ENCODE assay signal across 9 cellular contexts in the genomic region with DNA sequence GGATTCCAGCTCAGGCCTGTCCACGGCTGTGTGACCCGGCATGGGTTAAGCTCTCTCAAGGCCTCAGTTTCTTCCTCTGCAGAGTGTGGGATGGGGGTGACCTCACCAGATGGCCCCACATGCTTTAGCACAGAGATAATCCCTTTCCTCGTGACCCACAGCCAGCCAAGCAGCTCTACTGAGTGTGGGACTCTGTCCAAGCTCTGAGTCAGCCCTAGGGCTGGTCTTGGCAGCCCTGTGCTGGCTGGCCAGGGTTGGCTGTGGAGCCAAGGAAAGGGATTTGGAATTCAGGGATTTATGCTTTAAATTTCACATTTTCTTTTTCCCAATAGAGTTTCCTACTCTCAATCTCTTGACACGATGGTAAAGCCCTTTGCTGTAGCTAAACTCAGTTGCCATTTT. TPM values are rescaled to one million over a fixed set of nuclear protein-coding genes. Genes with fewer than 3 reads are reported as not detected.
A peak's percentile ranks its signal among the peaks of the same experiment; 100 is the strongest.
DNase-seq lines count a peak whose midpoint lies in the region; ATAC-seq and TF ChIP-seq lines count a peak whose summit lies in the region.
"Had no signal": no experiment of that assay in that cellular context is flagged by ENCODE, and none has a peak within 500 bp of the region (broad histone marks: within the 10 kb centered on the region; RNA-seq: fewer than 3 reads in every experiment).

No MANE protein-coding gene starts in this region.

- ATAC-seq in SK-N-SH treated with all-trans-retinoic acid at 6 μM for 48 hours (peak; percentile 95), foreskin keratinocyte (peak; percentile 94), WTC11 (no peak), HG02763 (IDR thresholded peaks at IDR 0.05; ENCODE audit: unreplicated experiment) (no peak), HG02571 (IDR thresholded peaks at IDR 0.05; ENCODE audit: unreplicated experiment) (no peak)

- TF ChIP-seq CTCF in Calu3 (IDR thresholded peaks at IDR 0.05; ENCODE audit: unreplicated experiment) (no peak), foreskin keratinocyte (conservative IDR thresholded peaks at IDR 0.05) (no peak), ovary (IDR thresholded peaks at IDR 0.05) (no peak), WTC11 (IDR thresholded peaks at IDR 0.05) (no peak), GM10266 (IDR thresholded peaks at IDR 0.05; ENCODE audit: control insufficient read depth, insufficient read depth, low read depth, missing control alignments) (no peak)

- peak; percentile 66 for DNase-seq in Calu3
- DNase-seq in foreskin keratinocyte = peak; percentile 60 to 79
- peak; percentile 88 to 93 (median 92) for DNase-seq in ovary
- DNase-seq in WTC11 (ENCODE audit: low spot score) = no peak
- no peak for DNase-seq in GM10266 (ENCODE audit: extremely low spot score)

- H3K4me1 ChIP-seq in foreskin keratinocyte = peaks cover 4% of the 10 kb centered on the region
- peaks cover 26% of the 10 kb centered on the region for H3K4me1 ChIP-seq in ovary (ENCODE audit: insufficient read depth)

- no peaks in the 10 kb centered on the region for H3K9me3 Mint-ChIP-seq in Calu3 (ENCODE audit: low read depth, unreplicated experiment)
- H3K9me3 Mint-ChIP-seq in WTC11 = peaks cover 5% of the 10 kb centered on the region
- H3K9me3 Mint-ChIP-seq: activated naive CD4-positive, alpha-beta T cell treated with anti-CD3 and anti-CD28 coated beads, Interleukin-2, amount 50 U/mL, for 24 hours had no signal

- H3K27me3 ChIP-seq in foreskin keratinocyte = peaks cover 4% of the 10 kb centered on the region
- no peaks in the 10 kb centered on the region for H3K27me3 ChIP-seq in ovary

- no peak for TF ChIP-seq EP300 in ovary (IDR thresholded peaks at IDR 0.05)

- no peaks in the 10 kb centered on the region for H3K36me3 ChIP-seq in ovary

- BruUV-seq in Calu3 (replicated peaks; lab: Mats Ljungman, UMichigan) = no TSS peak

- H3K4me1 Mint-ChIP-seq in Calu3 (ENCODE audit: low read depth, unreplicated experiment) = no peaks in the 10 kb centered on the region
- H3K4me1 Mint-ChIP-seq in WTC11 = no peaks in the 10 kb centered on the region

- no peak overlapping the region for H3K27ac Mint-ChIP-seq in Calu3 (ENCODE audit: unreplicated experiment)
- H3K27ac Mint-ChIP-seq in WTC11 = no peak overlapping the region
- H3K27ac Mint-ChIP-seq: activated naive CD4-positive, alpha-beta T cell treated with anti-CD3 and anti-CD28 coated beads, Interleukin-2, amount 50 U/mL, for 24 hours had no signal

- intact Hi-C loops in Calu3 (cut with micrococcal nuclease; ENCODE audit: unreplicated experiment) = no loop called here
- intact Hi-C loops in ovary (cut with DNase I) = no loop called here

- H3K4me3 Mint-ChIP-seq in Calu3 (ENCODE audit: low read depth, unreplicated experiment) = no peak overlapping the region
- no peak overlapping the region for H3K4me3 Mint-ChIP-seq in WTC11
- H3K4me3 Mint-ChIP-seq: activated naive CD4-positive, alpha-beta T cell treated with anti-CD3 and anti-CD28 coated beads, Interleukin-2, amount 50 U/mL, for 24 hours had no signal

- H3K36me3 Mint-ChIP-seq in Calu3 (ENCODE audit: insufficient read depth, unreplicated experiment) = no peaks in the 10 kb centered on the region
- H3K36me3 Mint-ChIP-seq in WTC11 = no peaks in the 10 kb centered on the region

- CTCF ChIA-PET in Calu3 (lab: Charles Lee) (interaction anchor here (1.5 kb wide), 1 partner anchor 11 kb away, joined by 4 read pairs; no protein-coding TSS in a partner anchor), WTC11 (lab: Charles Lee) (no interaction called here)

- no peaks in the 10 kb centered on the region for H3K9me3 ChIP-seq in ovary

- H3K4me3 ChIP-seq in ovary = no peak overlapping the region

- POLR2A ChIA-PET in WTC11 (lab: Charles Lee) = no interaction called here

- TF ChIP-seq POLR2A in ovary (IDR thresholded peaks at IDR 0.05) = no peak

- H3K27me3 Mint-ChIP-seq in Calu3 (ENCODE audit: unreplicated experiment) (no peaks in the 10 kb centered on the region), WTC11 (ENCODE audit: low read depth) (peaks cover 4% of the 10 kb centered on the region; the same call in 1 of the 2 replicates)
- H3K27me3 Mint-ChIP-seq: activated naive CD4-positive, alpha-beta T cell treated with anti-CD3 and anti-CD28 coated beads, Interleukin-2, amount 50 U/mL, for 24 hours had no signal

- 4 to 8% (median 5%) methylated on average over 4 of the region's 4 CpGs for WGBS in ovary, 3 donors

- H3K27ac ChIP-seq in foreskin keratinocyte = no peak overlapping the region
- H3K27ac ChIP-seq in ovary = peak overlapping the region; percentile 23 to 66

TF ChIP-seq in SK-N-SH treated with all-trans-retinoic acid at 6 μM for 48 hours, 23 proteins besides CTCF, POLR2A, EP300 and RAD21 (continues in another document):
- TF ChIP-seq, protein P1, sequence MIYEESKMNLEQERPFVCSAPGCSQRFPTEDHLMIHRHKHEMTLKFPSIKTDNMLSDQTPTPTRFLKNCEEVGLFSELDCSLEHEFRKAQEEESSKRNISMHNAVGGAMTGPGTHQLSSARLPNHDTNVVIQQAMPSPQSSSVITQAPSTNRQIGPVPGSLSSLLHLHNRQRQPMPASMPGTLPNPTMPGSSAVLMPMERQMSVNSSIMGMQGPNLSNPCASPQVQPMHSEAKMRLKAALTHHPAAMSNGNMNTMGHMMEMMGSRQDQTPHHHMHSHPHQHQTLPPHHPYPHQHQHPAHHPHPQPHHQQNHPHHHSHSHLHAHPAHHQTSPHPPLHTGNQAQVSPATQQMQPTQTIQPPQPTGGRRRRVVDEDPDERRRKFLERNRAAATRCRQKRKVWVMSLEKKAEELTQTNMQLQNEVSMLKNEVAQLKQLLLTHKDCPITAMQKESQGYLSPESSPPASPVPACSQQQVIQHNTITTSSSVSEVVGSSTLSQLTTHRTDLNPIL (CRISPR knock-in tag; IDR thresholded peaks at IDR 0.05; ENCODE audit: low read depth) = no peak
- TF ChIP-seq, protein P2, sequence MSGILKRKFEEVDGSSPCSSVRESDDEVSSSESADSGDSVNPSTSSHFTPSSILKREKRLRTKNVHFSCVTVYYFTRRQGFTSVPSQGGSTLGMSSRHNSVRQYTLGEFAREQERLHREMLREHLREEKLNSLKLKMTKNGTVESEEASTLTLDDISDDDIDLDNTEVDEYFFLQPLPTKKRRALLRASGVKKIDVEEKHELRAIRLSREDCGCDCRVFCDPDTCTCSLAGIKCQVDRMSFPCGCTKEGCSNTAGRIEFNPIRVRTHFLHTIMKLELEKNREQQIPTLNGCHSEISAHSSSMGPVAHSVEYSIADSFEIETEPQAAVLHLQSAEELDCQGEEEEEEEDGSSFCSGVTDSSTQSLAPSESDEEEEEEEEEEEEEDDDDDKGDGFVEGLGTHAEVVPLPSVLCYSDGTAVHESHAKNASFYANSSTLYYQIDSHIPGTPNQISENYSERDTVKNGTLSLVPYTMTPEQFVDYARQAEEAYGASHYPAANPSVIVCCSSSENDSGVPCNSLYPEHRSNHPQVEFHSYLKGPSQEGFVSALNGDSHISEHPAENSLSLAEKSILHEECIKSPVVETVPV (CRISPR knock-in tag; IDR thresholded peaks at IDR 0.05) = no peak
- no peak for TF ChIP-seq ESRRG (CRISPR knock-in tag; IDR thresholded peaks at IDR 0.05)
- no peak for TF ChIP-seq GLIS3 (CRISPR knock-in tag; IDR thresholded peaks at IDR 0.05)
- no peak for TF ChIP-seq TCF4 (CRISPR knock-in tag; IDR thresholded peaks at IDR 0.05; ENCODE audit: borderline replicate concordance)
- TF ChIP-seq SNAI2 (CRISPR knock-in tag; IDR thresholded peaks at IDR 0.05) = no peak
- TF ChIP-seq ZFP30 (CRISPR knock-in tag; IDR thresholded peaks at IDR 0.05) = no peak

TF ChIP-seq in WTC11, 78 proteins besides CTCF, POLR2A, EP300 and RAD21 (continues in another document):
- TF ChIP-seq CREB1 (CRISPR knock-in tag; IDR thresholded peaks at IDR 0.05) = no peak
- TF ChIP-seq SOX15 (CRISPR knock-in tag; IDR thresholded peaks at IDR 0.05) = no peak
- TF ChIP-seq PRRX2 (CRISPR knock-in tag; IDR thresholded peaks at IDR 0.05) = no peak
- TF ChIP-seq, protein P3, sequence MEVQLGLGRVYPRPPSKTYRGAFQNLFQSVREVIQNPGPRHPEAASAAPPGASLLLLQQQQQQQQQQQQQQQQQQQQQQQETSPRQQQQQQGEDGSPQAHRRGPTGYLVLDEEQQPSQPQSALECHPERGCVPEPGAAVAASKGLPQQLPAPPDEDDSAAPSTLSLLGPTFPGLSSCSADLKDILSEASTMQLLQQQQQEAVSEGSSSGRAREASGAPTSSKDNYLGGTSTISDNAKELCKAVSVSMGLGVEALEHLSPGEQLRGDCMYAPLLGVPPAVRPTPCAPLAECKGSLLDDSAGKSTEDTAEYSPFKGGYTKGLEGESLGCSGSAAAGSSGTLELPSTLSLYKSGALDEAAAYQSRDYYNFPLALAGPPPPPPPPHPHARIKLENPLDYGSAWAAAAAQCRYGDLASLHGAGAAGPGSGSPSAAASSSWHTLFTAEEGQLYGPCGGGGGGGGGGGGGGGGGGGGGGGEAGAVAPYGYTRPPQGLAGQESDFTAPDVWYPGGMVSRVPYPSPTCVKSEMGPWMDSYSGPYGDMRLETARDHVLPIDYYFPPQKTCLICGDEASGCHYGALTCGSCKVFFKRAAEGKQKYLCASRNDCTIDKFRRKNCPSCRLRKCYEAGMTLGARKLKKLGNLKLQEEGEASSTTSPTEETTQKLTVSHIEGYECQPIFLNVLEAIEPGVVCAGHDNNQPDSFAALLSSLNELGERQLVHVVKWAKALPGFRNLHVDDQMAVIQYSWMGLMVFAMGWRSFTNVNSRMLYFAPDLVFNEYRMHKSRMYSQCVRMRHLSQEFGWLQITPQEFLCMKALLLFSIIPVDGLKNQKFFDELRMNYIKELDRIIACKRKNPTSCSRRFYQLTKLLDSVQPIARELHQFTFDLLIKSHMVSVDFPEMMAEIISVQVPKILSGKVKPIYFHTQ (CRISPR knock-in tag; IDR thresholded peaks at IDR 0.05) = no peak

RNA-seq across cellular contexts. Expression of a gene that starts 19.7 kb away (rescaled TPM):
- total RNA-seq in Calu3 (2022) (2.2 and 2.4 TPM in 2 replicates), foreskin keratinocyte (0.32 and 0.65 TPM in 2 replicates), ovary (100 to 1,000 TPM in 1 of 7 donors, 10 to 100 TPM in 6; 12.2 to 104 (median 55.3) TPM), WTC11 (2021) (4.9 to 6.6 TPM (median 5.3 TPM) in 3 replicates)
- polyA plus RNA-seq in foreskin keratinocyte (0.12 and 0.41 TPM in 2 replicates), ovary (10 to 100 TPM in 1 of 2 donors, 1 to 10 TPM in 1; 8.0 to 46.2 TPM)

RNA-seq across cellular contexts. Expression of a gene that starts 56.8 kb away (rescaled TPM):
- total RNA-seq in Calu3 (2022) = 115 and 130 TPM in 2 replicates
- 106 and 114 TPM in 2 replicates for total RNA-seq in foreskin keratinocyte
- polyA plus RNA-seq in foreskin keratinocyte = 69.9 and 73.0 TPM in 2 replicates
- total RNA-seq in ovary = 100 to 1,000 TPM in 6 of 7 donors, 10 to 100 TPM in 1; 89.5 to 231 (median 154) TPM
- polyA plus RNA-seq in ovary = 100 to 1,000 TPM in 1 of 2 donors, 10 to 100 TPM in 1; 45.7 to 124 TPM
- total RNA-seq in WTC11 (2021) = 143 to 167 TPM (median 159 TPM) in 3 replicates

Comparison
In these comparisons a context has a peak if more than half of its experiments do, and no peak if none do; other contexts are left out.
1. DNase-seq: peak in Calu3 (single experiment), foreskin keratinocyte (2 of 2) and ovary (5 of 5); none in WTC11 (single experiment) and GM10266 (single experiment).
2. ATAC-seq: peak in SK-N-SH treated with all-trans-retinoic acid at 6 μM for 48 hours (single experiment) and foreskin keratinocyte (single experiment); none in WTC11 (single experiment), HG02763 (single experiment) and HG02571 (single experiment).